Comparison of ENCODE assay signal across 8 cellular contexts in genomic region chr22:37485714-37486223, GRCh38. TPM values are rescaled to one million over a fixed set of nuclear protein-coding genes. Genes with fewer than 3 reads are reported as not detected.
DNase-seq lines count a peak whose midpoint lies in the region; ATAC-seq, FAIRE-seq and TF ChIP-seq lines count a peak whose summit lies in the region.
"Had no signal": no experiment of that assay in that cellular context is flagged by ENCODE, and none has a peak within 500 bp of the region (broad histone marks: within the 10 kb centered on the region; RNA-seq: fewer than 3 reads in every experiment).

No MANE protein-coding gene starts in this region.

- peak overlapping the region; percentile 41 to 63 (median 52) for H3K4me3 ChIP-seq in Peyer's patch
- H3K4me3 ChIP-seq in duodenal mucosa (ENCODE audit: low read depth in 1 of 2, low read length in 2 of 2): peak overlapping the region; percentile 63 to 77
- no peak overlapping the region for H3K4me3 ChIP-seq in body of pancreas

- intact Hi-C loops in body of pancreas (cut with DNase I): no loop called here

- peaks cover 0 to 26% (median 8%) of the 10 kb centered on the region in 4 donors for H3K4me1 ChIP-seq in Peyer's patch
- peaks cover 10 to 25% of the 10 kb centered on the region in 2 donors for H3K4me1 ChIP-seq in duodenal mucosa (ENCODE audit: control insufficient read depth in 1 of 2, insufficient read depth in 2 of 2, low read length in 2 of 2)
- peaks cover 13% of the 10 kb centered on the region for H3K4me1 ChIP-seq in body of pancreas

- no peak for TF ChIP-seq POLR2A in Peyer's patch (IDR thresholded peaks at IDR 0.05)
- no peak for TF ChIP-seq POLR2A in body of pancreas (IDR thresholded peaks at IDR 0.05)

- H3K9ac ChIP-seq in duodenal mucosa (ENCODE audit: low read depth in 1 of 2, low read length in 2 of 2): peak overlapping the region; percentile 59 to 69

- WGBS in body of pancreas, 2 donors: 64 to 66% methylated on average over 3 to 12 of the region's 18 CpGs

- H3K27me3 ChIP-seq in Peyer's patch (no peaks in the 10 kb centered on the region), duodenal mucosa (ENCODE audit: control insufficient read depth in 1 of 2, insufficient read depth in 2 of 2, low read length in 2 of 2) (no peaks in the 10 kb centered on the region), body of pancreas (no peaks in the 10 kb centered on the region)

- H3K36me3 ChIP-seq in Peyer's patch: peaks cover 0 to 13% (median 0%) of the 10 kb centered on the region in 3 donors
- H3K36me3 ChIP-seq in duodenal mucosa (ENCODE audit: control insufficient read depth in 1 of 2, insufficient read depth in 2 of 2, low read length in 2 of 2): peaks cover 7% of the 10 kb centered on the region in 2 donors
- H3K36me3 ChIP-seq in body of pancreas (replicated peaks in 1 of 2; ENCODE audit: insufficient read depth in 1 of 2, low read depth in 2 of 2): no peaks in the 10 kb centered on the region

- H3K9me3 ChIP-seq in Peyer's patch (no peaks in the 10 kb centered on the region), duodenal mucosa (ENCODE audit: control insufficient read depth in 1 of 2, low read length in 2 of 2) (no peaks in the 10 kb centered on the region), body of pancreas (no peaks in the 10 kb centered on the region)

- no peak for FAIRE-seq in RCC 7860 (lab: Jason Lieb, UNC)

- H3K27ac ChIP-seq in Peyer's patch (peak overlapping the region; percentile 75 to 96 (median 84)), duodenal mucosa (ENCODE audit: low read depth, low read length) (peak overlapping the region; percentile 66), body of pancreas (peak overlapping the region in 2 of 4 donors; percentile 48 to 56)

- DNase-seq in Peyer's patch (peak; percentile 39 to 55 (median 51)), C1 segment of cervical spinal cord (lab: John Stamatoyannopoulos, UW) (no peak), body of pancreas (no peak), RCC 7860 (ENCODE audit: low spot score) (no peak)
- peak; percentile 8 to 11 for DNase-seq in stimulated activated CD4-positive, alpha-beta T cell treated with anti-CD3 and anti-CD28 coated beads, Interleukin-2, amount 100 ng/mL, for 48 hours

- ATAC-seq in GM21737 (IDR thresholded peaks at IDR 0.05; ENCODE audit: unreplicated experiment) (peak; percentile 6), body of pancreas (no peak)

- TF ChIP-seq CTCF in Peyer's patch (IDR thresholded peaks at IDR 0.05) (no peak), body of pancreas (IDR thresholded peaks at IDR 0.05) (no peak)

RNA-seq across cellular contexts. Expression of gene MFNG, which starts 0.4 kb away (rescaled TPM):
- total RNA-seq in Peyer's patch (10 to 100 TPM; 12.4 to 47.0 (median 26.5) TPM), body of pancreas (1 to 10 TPM; 3.0 to 7.3 TPM)

RNA-seq across cellular contexts. Expression of gene CARD10, which starts 33.4 kb away (rescaled TPM):
- total RNA-seq in Peyer's patch: 100 to 1,000 TPM in 3 of 4 donors, 10 to 100 TPM in 1; 74.3 to 142 (median 123) TPM
- total RNA-seq in body of pancreas: 10 to 100 TPM; 17.4 to 28.7 TPM

RNA-seq across cellular contexts. Expression of gene ELFN2, which starts 58.5 kb away (rescaled TPM):
- under 1 TPM in 1 of 4 donors, not detected in 3; under 0.01 TPM for total RNA-seq in Peyer's patch
- 1 to 10 TPM in 1 of 2 donors, not detected in 1; 1.6 TPM for total RNA-seq in body of pancreas
- total RNA-seq: subcutaneous adipose tissue had no signal

Comparison
In these comparisons a context has a peak if more than half of its experiments do, and no peak if none do; other contexts are left out.
1. DNase-seq: peak in Peyer's patch (3 of 3) and stimulated activated CD4-positive, alpha-beta T cell treated with anti-CD3 and anti-CD28 coated beads, Interleukin-2, amount 100 ng/mL, for 48 hours (2 of 2); none in C1 segment of cervical spinal cord (0 of 14), body of pancreas (0 of 4) and RCC 7860 (single experiment).
2. H3K4me3 ChIP-seq: peak in Peyer's patch (4 of 4) and duodenal mucosa (2 of 2); none in body of pancreas (0 of 2).